Comparison of ENCODE assay signal across 1 cellular context in genomic region chr15:39699531-39700110, GRCh38.
TF ChIP-seq lines count a peak whose summit lies in the region.

No MANE protein-coding gene starts in this region.

TF ChIP-seq in K562, 482 proteins besides CTCF, POLR2A, EP300 and RAD21 (continued from another document):
- 0 out of 2 replicates have a peak, but pooled peaks have one; percentile 13 for TF ChIP-seq MECOM (CRISPR knock-in tag; IDR thresholded peaks at IDR 0.05)
- TF ChIP-seq TBP (optimal IDR thresholded peaks at IDR 0.05; ENCODE audit: low read depth, low read length) = no peak
- no peak for TF ChIP-seq MBD2 (IDR thresholded peaks at IDR 0.05; ENCODE audit: borderline replicate concordance, low read depth)
- TF ChIP-seq TOE1 (IDR thresholded peaks at IDR 0.05; ENCODE audit: borderline replicate concordance) = no peak
- TF ChIP-seq TOE1 (CRISPR knock-in tag; IDR thresholded peaks at IDR 0.05; ENCODE audit: borderline replicate concordance, low read depth) = no peak
- 0 out of 2 replicates have a peak, but pooled peaks have one; percentile 30 for TF ChIP-seq ZKSCAN8 (CRISPR knock-in tag; IDR thresholded peaks at IDR 0.05)
- no peak for TF ChIP-seq PHB2 (IDR thresholded peaks at IDR 0.05; ENCODE audit: low read depth)
- no peak for TF ChIP-seq NELFE (IDR thresholded peaks at IDR 0.05; ENCODE audit: insufficient read depth, insufficient read length)
- no peak for TF ChIP-seq SMAD1 (IDR thresholded peaks at IDR 0.05; ENCODE audit: low read depth, low read length, partially characterized antibody)
- TF ChIP-seq DMBX1 (CRISPR knock-in tag; IDR thresholded peaks at IDR 0.05; ENCODE audit: borderline replicate concordance) = peak; percentile 51; the same call in 1 of the 2 replicates
